Comparison of ENCODE assay signal across 35 cellular contexts in the genomic region with DNA sequence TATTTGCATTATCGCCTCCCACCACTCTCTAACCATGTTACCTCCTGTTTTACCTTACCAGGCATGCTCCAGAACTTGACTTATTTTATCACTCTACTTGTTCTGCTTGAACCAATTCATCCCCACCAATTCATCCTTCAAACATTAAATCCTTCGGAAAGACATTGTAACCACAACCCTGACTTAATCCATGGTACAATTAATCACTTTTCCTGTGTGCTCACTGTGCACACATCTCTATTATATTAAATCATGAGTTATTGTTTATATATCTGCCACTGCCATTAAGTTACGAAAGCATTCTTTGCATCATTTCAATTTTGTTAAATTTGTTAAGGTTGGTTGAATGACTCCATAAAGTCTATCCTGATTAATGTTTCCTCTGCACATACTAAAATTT. TPM values are rescaled to one million over a fixed set of nuclear protein-coding genes. Genes with fewer than 3 reads are reported as not detected.
"Had no signal": no experiment of that assay in that cellular context is flagged by ENCODE, and none has a peak within 500 bp of the region (broad histone marks: within the 10 kb centered on the region; RNA-seq: fewer than 3 reads in every experiment).

No MANE protein-coding gene starts in this region.

- H3K27me3 ChIP-seq: ovary, right lobe of liver, tibial artery, upper lobe of right lung had no signal

- ATAC-seq: activated CD4-positive, CD25-positive, alpha-beta regulatory T cell treated with anti-CD3 and anti-CD28 coated beads, Interleukin-2, amount 50 U/mL, for 24 hours; naive thymus-derived CD4-positive, alpha-beta T cell; right lobe of liver; stimulated activated memory B cell treated with anti-CD40 and anti-IgM and Interleukin-4, amounts not matched to agents 10 μg/mL and 1 μg/mL and 100 μg/mL, for 72 hours; stimulated activated naive CD8-positive, alpha-beta T cell treated with anti-CD3 and anti-CD28 coated beads, Interleukin-15, amount 100 ng/mL, for 72 hours; upper lobe of right lung had no signal

- H3K27ac ChIP-seq: ovary, right lobe of liver, upper lobe of right lung, WERI-Rb-1 had no signal

- FAIRE-seq: TTC549 had no signal

- H3K4me3 ChIP-seq: ovary, right lobe of liver, tibial artery, upper lobe of right lung had no signal

- H3K4me1 ChIP-seq: upper lobe of right lung had no signal

- H3K36me3 ChIP-seq: ovary, right lobe of liver, tibial artery, upper lobe of right lung, WERI-Rb-1 had no signal

- DNase-seq: activated CD4-positive, alpha-beta T cell treated with anti-CD3 and anti-CD28 coated beads for 48 hours; activated CD4-positive, alpha-beta T cell treated with anti-CD3 and anti-CD28 coated beads, Interleukin-2, amount 50 U/mL, for 48 hours; activated CD8-positive, alpha-beta memory T cell treated with anti-CD3 and anti-CD28 coated beads for 24 hours; activated effector memory CD4-positive, alpha-beta T cell treated with Interleukin-2 at 50 U/mL for 16 hours; activated naive CD4-positive, alpha-beta T cell treated with Interleukin-2 at 50 U/mL for 16 hours; aorta; caudate nucleus; cortex of kidney; endodermal cell; head of caudate nucleus; hippocampal formation; midbrain; naive thymus-derived CD4-positive, alpha-beta T cell; ovary; right lobe of liver; small intestine; stimulated activated CD4-positive, alpha-beta T cell treated with anti-CD3 and anti-CD28 coated beads, Interleukin-4, amount 100 ng/mL, for 4 hours; stimulated activated CD8-positive, alpha-beta memory T cell treated with anti-CD3 and anti-CD28 coated beads, Interleukin-4, amount 100 ng/mL, for 48 hours; stimulated activated naive CD8-positive, alpha-beta T cell treated with anti-CD3 and anti-CD28 coated beads, Interleukin-15, amount 100 ng/mL, for 72 hours; substantia nigra; T-helper 9 cell; tibial artery; upper lobe of right lung; WERI-Rb-1 had no signal

RNA-seq across cellular contexts. Expression of a gene that starts 7.4 kb away (rescaled TPM):
- total RNA-seq: endodermal cell; epithelial cell of proximal tubule; naive thymus-derived CD4-positive, alpha-beta T cell; ovary; progenitor cell of endocrine pancreas; upper lobe of right lung had no signal
- polyA plus RNA-seq: naive thymus-derived CD4-positive, alpha-beta T cell; neural cell; ovary; small intestine had no signal

RNA-seq across cellular contexts. Expression of a gene that starts 35.3 kb away (rescaled TPM):
- total RNA-seq: aorta; chondrocyte; epithelial cell of proximal tubule; kidney epithelial cell; lower leg skin; naive thymus-derived CD4-positive, alpha-beta T cell; progenitor cell of endocrine pancreas; renal cortical epithelial cell; right lobe of liver had no signal
- polyA plus RNA-seq: adipose tissue; naive thymus-derived CD4-positive, alpha-beta T cell; neural cell had no signal
